In genomic region chr11:9662273-9662672, GRCh38 we compare ENCODE assay signal across 9 cellular contexts. TPM values are rescaled to one million over a fixed set of nuclear protein-coding genes. Genes with fewer than 3 reads are reported as not detected.
DNase-seq lines count a peak whose midpoint lies in the region; ATAC-seq and TF ChIP-seq lines count a peak whose summit lies in the region.
"Had no signal": no experiment of that assay in that cellular context is flagged by ENCODE, and none has a peak within 500 bp of the region (broad histone marks: within the 10 kb centered on the region; RNA-seq: fewer than 3 reads in every experiment).

No MANE protein-coding gene starts in this region.

- intact Hi-C loops in transverse colon (cut with DNase I; ENCODE audit: low total_unique reads) = no loop called here

- H3K27me3 ChIP-seq in SU-DHL-6 (ENCODE audit: low read length) = no peaks in the 10 kb centered on the region
- H3K27me3 ChIP-seq in transverse colon = no peaks in the 10 kb centered on the region

- peaks cover 22% of the 10 kb centered on the region for H3K4me1 Mint-ChIP-seq in activated naive CD4-positive, alpha-beta T cell treated with anti-CD3 and anti-CD28 coated beads, Interleukin-2, amount 10 ng/mL, durations not matched to agents 7 days and 5 days
- H3K4me1 Mint-ChIP-seq in immature natural killer cell = peaks cover 25 to 28% of the 10 kb centered on the region in 2 donors

- H3K27ac ChIP-seq in SU-DHL-6 (ENCODE audit: low read depth, low read length) (peak overlapping the region; percentile 97), transverse colon (peak overlapping the region in 3 of 4 donors; percentile 30 to 96 (median 90))

- H3K4me3 Mint-ChIP-seq in activated naive CD4-positive, alpha-beta T cell treated with anti-CD3 and anti-CD28 coated beads, Interleukin-2, amount 10 ng/mL, durations not matched to agents 7 days and 5 days = peak overlapping the region; percentile 82
- H3K4me3 Mint-ChIP-seq in immature natural killer cell = peak overlapping the region; percentile 36 to 92 (median 63)

- H3K9me3 ChIP-seq in SU-DHL-6 (ENCODE audit: insufficient read depth, low read length) (no peaks in the 10 kb centered on the region), transverse colon (no peaks in the 10 kb centered on the region)

- TF ChIP-seq CTCF in SU-DHL-6 (IDR thresholded peaks at IDR 0.05; ENCODE audit: insufficient read depth, low read length, poor library complexity, severe bottlenecking) (no peak), transverse colon (IDR thresholded peaks at IDR 0.05) (no peak)

- no peak for ATAC-seq in activated naive CD4-positive, alpha-beta T cell treated with anti-CD3 and anti-CD28 coated beads, Interleukin-2, amount 50 U/mL, for 72 hours
- ATAC-seq in HG03378 (IDR thresholded peaks at IDR 0.05; ENCODE audit: unreplicated experiment) = no peak

- TF ChIP-seq EP300 in transverse colon (IDR thresholded peaks at IDR 0.05; ENCODE audit: low read depth) = no peak

- peaks cover 0 to 10% (median 4%) of the 10 kb centered on the region in 4 donors for H3K4me1 ChIP-seq in transverse colon

- H3K9ac ChIP-seq in SU-DHL-6 (ENCODE audit: low read length) = peak overlapping the region; percentile 99

- H3K36me3 ChIP-seq in SU-DHL-6 (ENCODE audit: low read length) = peaks cover 17% of the 10 kb centered on the region
- H3K36me3 ChIP-seq in transverse colon = no peaks in the 10 kb centered on the region

- no peak for DNase-seq in activated naive CD4-positive, alpha-beta T cell treated with anti-CD3 and anti-CD28 coated beads, Interleukin-2, amount 10 ng/mL, durations not matched to agents 7 days and 5 days
- DNase-seq in activated naive CD4-positive, alpha-beta T cell treated with anti-CD3 and anti-CD28 coated beads, Interleukin-2, amount 50 U/mL, for 72 hours (ENCODE audit: low spot score in 2 of 2) = no peak
- DNase-seq in immature natural killer cell (no peak), transverse colon (no peak), NCI-H526 (lab: John Stamatoyannopoulos, UW) (no peak), KG1 (lab: John Stamatoyannopoulos, UW) (no peak)
- DNase-seq: NCI-H1092 had no signal

- peaks cover 55% of the 10 kb centered on the region for H3F3A ChIP-seq in SU-DHL-6 (ENCODE audit: insufficient read depth)

- WGBS in transverse colon (ENCODE audit: low coverage in 1 of 2), 2 donors = 51 to 61% methylated on average over 3 of the region's 3 CpGs

- peak overlapping the region; percentile 77 for H3K4me2 ChIP-seq in SU-DHL-6 (ENCODE audit: low read depth, low read length, poor library complexity, severe bottlenecking)

- in situ Hi-C loops in transverse colon (cut with MboI; ENCODE audit: low pct_ligation_motif_present in 1 of 4, low pct_unique_long_range_greater_than_20kb in 1 of 4, low sequenced_read_pairs in 3 of 4) = loop anchor here in 1 of 4 donors (10.0 kb wide), 1 partner anchor 83 kb away; no protein-coding TSS in a partner anchor

- peaks cover 61% of the 10 kb centered on the region for H3K27me3 Mint-ChIP-seq in activated naive CD4-positive, alpha-beta T cell treated with anti-CD3 and anti-CD28 coated beads, Interleukin-2, amount 10 ng/mL, durations not matched to agents 7 days and 5 days
- H3K27me3 Mint-ChIP-seq in immature natural killer cell (ENCODE audit: low read depth in 3 of 3) = peaks cover 4 to 18% (median 4%) of the 10 kb centered on the region in 3 donors

- peak; percentile 11 for TF ChIP-seq POLR2A in transverse colon (IDR thresholded peaks at IDR 0.05)

- H2AFZ ChIP-seq in SU-DHL-6 (ENCODE audit: low read depth, low read length, severe bottlenecking) = no peak overlapping the region

- H3K27ac Mint-ChIP-seq in activated naive CD4-positive, alpha-beta T cell treated with anti-CD3 and anti-CD28 coated beads, Interleukin-2, amount 10 ng/mL, durations not matched to agents 7 days and 5 days = no peak overlapping the region
- H3K27ac Mint-ChIP-seq in activated naive CD4-positive, alpha-beta T cell treated with anti-CD3 and anti-CD28 coated beads, Interleukin-2, amount 50 U/mL, for 72 hours = no peak overlapping the region
- H3K27ac Mint-ChIP-seq in immature natural killer cell = peak overlapping the region in 2 of 6 donors; percentile 6 to 88

- peaks cover 14% of the 10 kb centered on the region for H3K9me3 Mint-ChIP-seq in activated naive CD4-positive, alpha-beta T cell treated with anti-CD3 and anti-CD28 coated beads, Interleukin-2, amount 10 ng/mL, durations not matched to agents 7 days and 5 days
- H3K9me3 Mint-ChIP-seq in activated naive CD4-positive, alpha-beta T cell treated with anti-CD3 and anti-CD28 coated beads, Interleukin-2, amount 50 U/mL, for 72 hours = peaks cover 5 to 22% of the 10 kb centered on the region in 2 donors
- peaks cover 1 to 11% (median 7%) of the 10 kb centered on the region in 6 donors for H3K9me3 Mint-ChIP-seq in immature natural killer cell

- peaks cover 12% of the 10 kb centered on the region for H3K36me3 Mint-ChIP-seq in activated naive CD4-positive, alpha-beta T cell treated with anti-CD3 and anti-CD28 coated beads, Interleukin-2, amount 10 ng/mL, durations not matched to agents 7 days and 5 days
- peaks cover 16 to 31% of the 10 kb centered on the region in 2 donors for H3K36me3 Mint-ChIP-seq in activated naive CD4-positive, alpha-beta T cell treated with anti-CD3 and anti-CD28 coated beads, Interleukin-2, amount 50 U/mL, for 72 hours
- H3K36me3 Mint-ChIP-seq in immature natural killer cell = peaks cover 0 to 5% (median 0%) of the 10 kb centered on the region in 3 donors

- no peaks in the 10 kb centered on the region for H3K9me2 ChIP-seq in SU-DHL-6 (replicated peaks; ENCODE audit: insufficient read depth, low read length)

- H3K4me3 ChIP-seq in SU-DHL-6 (ENCODE audit: insufficient read depth, low read length, poor library complexity, severe bottlenecking) (peak overlapping the region; percentile 89), transverse colon (no peak overlapping the region)

- no peaks in the 10 kb centered on the region for H4K20me1 ChIP-seq in SU-DHL-6 (ENCODE audit: low read depth, low read length)

- CTCF ChIA-PET in activated naive CD4-positive, alpha-beta T cell treated with anti-CD3 and anti-CD28 coated beads, Interleukin-2, amount 10 ng/mL, durations not matched to agents 7 days and 5 days (lab: Charles Lee) = no interaction called here

- H3K79me2 ChIP-seq in SU-DHL-6 (ENCODE audit: insufficient read depth, low read length) = peaks cover 44% of the 10 kb centered on the region

RNA-seq across cellular contexts. Expression of gene SWAP70, which starts 1.6 kb away (rescaled TPM):
- 1 to 10 TPM; 4.1 to 9.2 TPM for total RNA-seq in activated naive CD4-positive, alpha-beta T cell treated with anti-CD3 and anti-CD28 coated beads, Interleukin-2, amount 50 U/mL, for 72 hours
- 10 to 100 TPM in 1 of 3 donors, 1 to 10 TPM in 2; 2.4 to 12.3 (median 9.8) TPM for polyA plus RNA-seq in immature natural killer cell
- total RNA-seq in transverse colon = 10 to 100 TPM; 18.8 to 52.5 (median 29.1) TPM
